ENCODE assay signal across 10 cellular contexts in the genomic region with DNA sequence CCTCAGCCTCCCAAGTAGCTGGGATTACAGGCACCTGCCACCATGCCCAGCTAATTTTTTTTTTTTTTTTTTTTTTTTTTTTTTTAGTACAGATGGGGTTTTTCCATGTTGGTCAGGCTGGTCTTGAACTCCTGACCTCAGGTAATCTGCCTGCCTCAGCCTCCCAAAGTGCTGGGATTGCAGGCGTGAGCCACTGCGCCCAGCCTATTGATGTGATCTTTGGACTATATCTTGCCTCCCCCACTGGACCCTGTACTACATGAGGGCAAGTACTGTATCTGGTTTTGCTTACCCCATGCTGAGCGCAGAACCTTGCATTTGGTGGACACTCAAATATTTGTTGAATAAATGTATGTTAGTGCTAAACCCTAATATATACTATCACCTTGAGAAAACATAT. TPM values are rescaled to one million over a fixed set of nuclear protein-coding genes. Genes with fewer than 3 reads are reported as not detected.
"Had no signal": no experiment of that assay in that cellular context is flagged by ENCODE, and none has a peak within 500 bp of the region (broad histone marks: within the 10 kb centered on the region; RNA-seq: fewer than 3 reads in every experiment).

No MANE protein-coding gene starts in this region.

RNA-seq across cellular contexts. Expression of gene CRYM, which starts 5.3 kb away (rescaled TPM):
- total RNA-seq: thoracic aorta, tibial nerve had no signal

RNA-seq across cellular contexts. Expression of gene ANKS4B, which starts 39.3 kb away (rescaled TPM):
- total RNA-seq: subcutaneous adipose tissue, suprapubic skin, temporal lobe, thoracic aorta, thyroid gland, upper lobe of right lung, ureter, uterus, vagina had no signal
